Comparison of ENCODE assay signal across 8 cellular contexts in the genomic region with DNA sequence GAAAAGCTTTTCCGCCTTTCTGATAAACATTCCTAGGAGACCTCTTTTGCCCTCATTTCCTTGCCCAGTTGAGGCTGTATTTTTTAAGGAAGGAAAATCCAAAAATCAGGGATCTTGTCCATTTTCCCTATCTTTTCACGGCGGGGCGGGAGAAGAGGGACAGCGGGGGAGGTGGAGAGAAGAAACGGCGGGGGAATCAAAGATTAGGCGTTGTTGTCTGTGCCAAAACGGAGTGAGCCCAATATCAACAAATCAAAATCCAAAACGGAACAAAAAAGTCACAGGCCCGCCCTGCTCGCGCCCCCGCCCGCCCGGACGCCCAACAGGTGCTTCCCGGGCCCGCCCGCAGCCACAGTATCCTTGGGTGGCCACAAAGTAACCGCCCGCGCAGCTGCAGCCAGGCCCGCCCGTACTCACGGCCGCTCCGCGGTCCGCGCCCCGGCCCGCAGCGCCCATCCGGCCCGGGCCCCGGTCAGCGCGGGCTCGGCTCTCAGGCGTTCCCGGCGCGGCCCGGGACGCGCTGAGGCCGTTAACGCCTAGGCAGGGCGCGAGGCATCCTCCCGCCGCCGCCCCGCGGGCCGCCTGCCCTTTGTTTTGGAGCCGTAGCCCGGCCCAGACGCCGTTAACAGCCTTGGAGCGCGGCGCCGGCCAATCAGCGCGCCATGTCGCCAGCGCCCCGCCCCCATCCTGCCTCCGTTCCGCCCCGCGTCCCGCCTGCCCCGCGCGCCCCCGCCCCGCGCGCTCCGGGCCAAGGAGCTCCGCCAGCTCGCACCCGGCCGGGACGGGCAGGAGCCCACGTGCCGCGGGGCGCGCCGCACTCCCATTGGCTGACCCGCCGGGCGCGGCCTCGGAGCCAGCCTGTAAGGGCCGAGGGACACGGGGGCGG. TPM values are rescaled to one million over a fixed set of nuclear protein-coding genes. Genes with fewer than 3 reads are reported as not detected.
DNase-seq lines count a peak whose midpoint lies in the region; TF ChIP-seq lines count a peak whose summit lies in the region.

A gene with protein sequence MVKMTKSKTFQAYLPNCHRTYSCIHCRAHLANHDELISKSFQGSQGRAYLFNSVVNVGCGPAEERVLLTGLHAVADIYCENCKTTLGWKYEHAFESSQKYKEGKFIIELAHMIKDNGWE (minus strand): TSS at position 597 of the 886 bp plus-strand sequence. CDS start 25,050 bp downstream, outside the sequence.

- DNase-seq in GM06990 (ENCODE audit: extremely low read depth, insufficient read length) (peak; percentile 96), HEK293T (ENCODE audit: extremely low spot score) (peak; percentile 100), MV-4-11 (lab: John Stamatoyannopoulos, UW) (peak; percentile 92), SK-N-MC (ENCODE audit: low read depth, low spot score) (no peak), glomerular endothelial cell (ENCODE audit: extremely low read depth, low read depth, low spot score) (peak; percentile 9), nucleus accumbens (lab: John Stamatoyannopoulos, UW) (peak; percentile 69 to 100 (median 95)), superior temporal gyrus (ENCODE audit: extremely low spot score) (peak; percentile 93)

- no peaks in the 10 kb centered on the region for H3K27me3 ChIP-seq in GM06990 (replicated peaks; ENCODE audit: control insufficient read depth, insufficient read depth, low read length)

- peaks cover 16% of the 10 kb centered on the region for H3K4me1 Mint-ChIP-seq in activated naive CD4-positive, alpha-beta T cell treated with anti-CD3 and anti-CD28 coated beads, Interleukin-2, amount 50 U/mL, for 24 hours

- H3K9me3 Mint-ChIP-seq in activated naive CD4-positive, alpha-beta T cell treated with anti-CD3 and anti-CD28 coated beads, Interleukin-2, amount 50 U/mL, for 24 hours = no peaks in the 10 kb centered on the region

- H3K4me3 ChIP-seq in GM06990 (replicated peaks; ENCODE audit: low read depth, low read length) = peak within 1 kb of the TSS; percentile 67
- H3K4me3 ChIP-seq in SK-N-MC = peak within 1 kb of the TSS; percentile 93

- no peak within 1 kb of the TSS for H3K27ac Mint-ChIP-seq in activated naive CD4-positive, alpha-beta T cell treated with anti-CD3 and anti-CD28 coated beads, Interleukin-2, amount 50 U/mL, for 24 hours

- POLR2A ChIA-PET in HEK293T (lab: Yijun Ruan, JAX) = interaction anchor here (1.0 to 2.1 kb wide), 3 partner anchors 10 to 27 kb away, joined by 3 to 8 read pairs (median 4); no protein-coding TSS in a partner anchor

- H3K27ac ChIP-seq in SK-N-MC = no peak within 1 kb of the TSS

- CTCF ChIA-PET in HEK293T (lab: Yijun Ruan, JAX) = interaction anchor here (1.0 kb wide), 1 partner anchor 22 kb away, joined by 3 read pairs; no protein-coding TSS in a partner anchor

- H3K36me3 ChIP-seq in GM06990 (ENCODE audit: control insufficient read depth, insufficient read depth, low read length) (no peaks in the 10 kb centered on the region), SK-N-MC (ENCODE audit: insufficient read depth, low read length) (no peaks in the 10 kb centered on the region)

- no peaks in the 10 kb centered on the region for H3K27me3 Mint-ChIP-seq in activated naive CD4-positive, alpha-beta T cell treated with anti-CD3 and anti-CD28 coated beads, Interleukin-2, amount 50 U/mL, for 24 hours

- no peaks in the 10 kb centered on the region for H3K9me3 ChIP-seq in SK-N-MC (ENCODE audit: low read depth, low read length)

- peak within 1 kb of the TSS; percentile 86 for H3K9ac ChIP-seq in SK-N-MC (ENCODE audit: insufficient read length)

- H3K36me3 Mint-ChIP-seq in activated naive CD4-positive, alpha-beta T cell treated with anti-CD3 and anti-CD28 coated beads, Interleukin-2, amount 50 U/mL, for 24 hours = no peaks in the 10 kb centered on the region

- peak within 1 kb of the TSS; percentile 89 for H3K4me3 Mint-ChIP-seq in activated naive CD4-positive, alpha-beta T cell treated with anti-CD3 and anti-CD28 coated beads, Interleukin-2, amount 50 U/mL, for 24 hours

- no peak for TF ChIP-seq CTCF in GM06990 (IDR thresholded peaks at IDR 0.05; ENCODE audit: insufficient read depth, low read length, poor library complexity, severe bottlenecking)

TF ChIP-seq in HEK293T, 16 proteins besides CTCF, POLR2A, EP300 and RAD21:
- TF ChIP-seq L3MBTL2 (conservative IDR thresholded peaks at IDR 0.05) (0 out of 2 replicates have a peak, but pooled peaks have one; percentile 41), SP1 (IDR thresholded peaks at IDR 0.05) (no peak), FOXM1 (IDR thresholded peaks at IDR 0.05; ENCODE audit: borderline replicate concordance) (0 out of 2 replicates have a peak, but pooled peaks have one; percentile 40), ZNF384 (IDR thresholded peaks at IDR 0.05) (no peak), LEF1 (IDR thresholded peaks at IDR 0.05; ENCODE audit: borderline replicate concordance) (peak; percentile 75; the same call in 1 of the 2 replicates), ARNT (IDR thresholded peaks at IDR 0.05) (peak; percentile 48; the same call in 1 of the 2 replicates)

RNA-seq across cellular contexts. Expression of the gene that starts here (rescaled TPM):
- 5.0 and 8.7 TPM in 2 replicates for total RNA-seq in glomerular endothelial cell
